8 cellular contexts compared by ENCODE assay signal in the genomic region with DNA sequence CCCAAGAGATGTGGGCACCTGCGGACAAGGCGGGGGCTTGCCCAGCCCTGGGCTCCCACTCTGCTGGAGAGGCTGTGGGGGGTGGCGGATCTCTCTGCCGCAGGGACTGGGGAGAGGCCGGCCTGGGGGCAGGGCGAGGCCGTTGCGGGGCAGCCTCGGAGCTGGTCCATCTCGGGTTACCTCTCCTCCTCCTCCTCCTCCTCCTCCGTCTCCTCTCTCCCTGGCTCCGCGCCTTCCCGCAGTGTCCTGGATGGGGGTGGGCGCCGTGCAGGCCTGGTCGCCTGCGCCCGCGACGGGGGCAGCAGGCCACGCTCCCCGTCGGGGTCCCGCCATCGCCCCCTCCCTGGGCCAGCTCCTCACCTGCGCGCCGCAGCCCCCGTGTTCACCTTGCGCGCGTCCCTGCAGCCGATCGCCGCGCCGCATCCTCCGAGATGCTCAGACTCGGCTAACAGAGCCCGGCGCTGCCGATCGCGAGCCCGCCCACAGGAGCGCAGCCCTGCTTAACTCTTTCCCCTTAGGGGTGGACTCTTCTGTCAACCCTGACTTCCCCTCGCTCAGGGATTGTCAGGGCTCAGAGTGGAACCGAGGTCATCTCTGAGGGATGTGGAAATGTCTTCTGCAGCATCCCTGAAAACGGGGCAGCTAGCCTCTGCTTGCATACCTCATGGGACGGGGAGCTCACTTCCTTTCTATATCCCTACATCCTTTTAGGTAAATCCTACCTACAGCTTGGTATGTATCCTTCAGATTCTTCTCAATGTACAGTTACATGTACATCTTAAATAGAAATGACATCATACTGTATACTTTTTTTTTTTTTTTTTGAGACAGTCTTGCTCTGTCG. TPM values are rescaled to one million over a fixed set of nuclear protein-coding genes. Genes with fewer than 3 reads are reported as not detected.
DNase-seq lines count a peak whose midpoint lies in the region; ATAC-seq, FAIRE-seq and TF ChIP-seq lines count a peak whose summit lies in the region.

A gene (minus strand): TSS at position 447 of the 844 bp plus-strand sequence. CDS start 2,293 bp downstream, outside the sequence.

- in situ Hi-C loops in GM12878 (cut with MboI) = no loop called here

- peak within 1 kb of the TSS; percentile 69 for H3K4me3 ChIP-seq in CD8-positive, alpha-beta memory T cell (ENCODE audit: low read length)
- H3K4me3 ChIP-seq in GM12878 = peak within 1 kb of the TSS; percentile 82

- no peaks in the 10 kb centered on the region for H4K20me1 ChIP-seq in GM12878 (ENCODE audit: control insufficient read depth, insufficient read depth)

- ATAC-seq in HG03457 (IDR thresholded peaks at IDR 0.05; ENCODE audit: unreplicated experiment) = peak; percentile 75
- ATAC-seq in GM12878 = peak; percentile 96
- ATAC-seq in HG02840 (IDR thresholded peaks at IDR 0.05; ENCODE audit: low FRiP score, unreplicated experiment) = no peak

- H3K4me2 ChIP-seq in GM12878 (ENCODE audit: control insufficient read depth, insufficient read depth) = peak within 1 kb of the TSS; percentile 96

- peak within 1 kb of the TSS; percentile 83 to 94 (median 86) for H3K4me3 Mint-ChIP-seq in CD8-positive, alpha-beta memory T cell
- H3K4me3 Mint-ChIP-seq in T-helper 1 cell treated with Interleukin-12 subunit alpha and Interleukin-12 subunit beta and Interleukin-4 antibody, amounts not matched to agents 30 μg/mL and 1 μg/mL, for 36 hours = peak within 1 kb of the TSS; percentile 89

- CTCF ChIA-PET in CD8-positive, alpha-beta memory T cell (lab: Charles Lee) = interaction anchor here (1.1 to 4.0 kb wide), 3 partner anchors 13 to 34 kb away, joined by 3 to 32 read pairs (median 4); a partner anchor contains a TSS
- CTCF ChIA-PET in GM12878 (lab: Yijun Ruan, JAX) = interaction anchor here (1.9 to 5.8 kb wide), 2 partner anchors 17 to 19 kb away, joined by 5 to 29 read pairs; a partner anchor contains a TSS

- SMC1A ChIA-PET in GM12878 (lab: Charles Lee; ENCODE audit: uncharacterized antibody, unreplicated experiment) = interaction anchor here (1.0 to 2.3 kb wide), 3 partner anchors 17 to 72 kb away, joined by 3 to 16 read pairs (median 11); a partner anchor contains a TSS

- peak; percentile 23 to 69 (median 42) for DNase-seq in CD8-positive, alpha-beta memory T cell
- DNase-seq in GM19240 (ENCODE audit: insufficient read length, low spot score) = peak; percentile 87
- DNase-seq in GM12878 (ENCODE audit: low read depth, low spot score) = no peak
- DNase-seq in iPS-NIHi7 (ENCODE audit: extremely low spot score) = peak; percentile 70
- peak; percentile 68 to 73 for DNase-seq in stimulated activated CD4-positive, alpha-beta T cell treated with anti-CD3 and anti-CD28 coated beads, Interleukin-2, amount 100 ng/mL, for 24 hours

- H3K27ac Mint-ChIP-seq in CD8-positive, alpha-beta memory T cell = peak within 1 kb of the TSS in 7 of 8 donors; percentile 43 to 92 (median 82)
- peak within 1 kb of the TSS; percentile 65 for H3K27ac Mint-ChIP-seq in T-helper 1 cell treated with Interleukin-12 subunit alpha and Interleukin-12 subunit beta and Interleukin-4 antibody, amounts not matched to agents 30 μg/mL and 1 μg/mL, for 36 hours

- no peaks in the 10 kb centered on the region for H3K36me3 ChIP-seq in CD8-positive, alpha-beta memory T cell (ENCODE audit: insufficient read depth, low read length)
- peaks cover 0 to 3% of the 10 kb centered on the region in 2 experiments; a peak in 2 of 4 replicates for H3K36me3 ChIP-seq in GM12878 (ENCODE audit: control insufficient read depth in 2 of 2, insufficient read depth in 2 of 2, low read length in 1 of 2)

- 2% methylated on average over 40 of the region's 52 CpGs for WGBS in GM12878 (ENCODE audit: insufficient coverage, insufficient replicate concordance, low lambda C conversion rate, missing lambda C conversion rate)

- no peaks in the 10 kb centered on the region for H3K79me2 ChIP-seq in GM12878 (ENCODE audit: control insufficient read depth, insufficient read depth, low read length)

- TF ChIP-seq EP300 in GM12878 (IDR thresholded peaks at IDR 0.05; ENCODE audit: borderline replicate concordance in 1 of 2, control insufficient read depth in 1 of 2, low read depth in 2 of 2, low read length in 2 of 2) = no peak

- TF ChIP-seq RAD21 in GM12878 (IDR thresholded peaks at IDR 0.05; ENCODE audit: insufficient read depth, low read depth, low read length) = no peak

- H3K4me1 Mint-ChIP-seq in CD8-positive, alpha-beta memory T cell = peaks cover 9 to 21% (median 11%) of the 10 kb centered on the region in 3 donors
- H3K4me1 Mint-ChIP-seq in T-helper 1 cell treated with Interleukin-12 subunit alpha and Interleukin-12 subunit beta and Interleukin-4 antibody, amounts not matched to agents 30 μg/mL and 1 μg/mL, for 36 hours (ENCODE audit: low read depth) = peaks cover 13% of the 10 kb centered on the region

- peaks cover 0 to 3% (median 0%) of the 10 kb centered on the region in 3 donors for H3K36me3 Mint-ChIP-seq in CD8-positive, alpha-beta memory T cell
- no peaks in the 10 kb centered on the region for H3K36me3 Mint-ChIP-seq in T-helper 1 cell treated with Interleukin-12 subunit alpha and Interleukin-12 subunit beta and Interleukin-4 antibody, amounts not matched to agents 30 μg/mL and 1 μg/mL, for 36 hours (ENCODE audit: low read depth)

- no peaks in the 10 kb centered on the region for H3K9me3 ChIP-seq in CD8-positive, alpha-beta memory T cell (ENCODE audit: low read length)
- no peaks in the 10 kb centered on the region for H3K9me3 ChIP-seq in GM12878 (replicated peaks; ENCODE audit: control insufficient read depth, insufficient read depth, low read length)

- TF ChIP-seq CTCF in GM12878 (IDR thresholded peaks at IDR 0.05 in 2 of 3, conservative IDR thresholded peaks at IDR 0.05 in 1 of 3; ENCODE audit: control insufficient read depth in 2 of 3, extremely low read depth in 1 of 3, insufficient read depth in 1 of 3, low read depth in 3 of 3, low read length in 3 of 3) = no peak

- BruUV-seq in GM12878 (replicated peaks; lab: Mats Ljungman, UMichigan) = no TSS peak

- H3K27ac ChIP-seq in CD8-positive, alpha-beta memory T cell (ENCODE audit: low read depth, low read length) = no peak within 1 kb of the TSS
- H3K27ac ChIP-seq in GM12878 (ENCODE audit: control insufficient read depth, insufficient read depth) = peak within 1 kb of the TSS; percentile 69

- H3K27me3 Mint-ChIP-seq in CD8-positive, alpha-beta memory T cell = no peaks in the 10 kb centered on the region
- no peaks in the 10 kb centered on the region for H3K27me3 Mint-ChIP-seq in T-helper 1 cell treated with Interleukin-12 subunit alpha and Interleukin-12 subunit beta and Interleukin-4 antibody, amounts not matched to agents 30 μg/mL and 1 μg/mL, for 36 hours (ENCODE audit: low read depth)

- no peaks in the 10 kb centered on the region for H3K27me3 ChIP-seq in CD8-positive, alpha-beta memory T cell (ENCODE audit: insufficient read depth, low read length, poor library complexity, severe bottlenecking)
- no peaks in the 10 kb centered on the region for H3K27me3 ChIP-seq in GM12878 (replicated peaks in 1 of 2; ENCODE audit: control insufficient read depth in 2 of 2, insufficient read depth in 2 of 2, low read length in 1 of 2)

- H2AFZ ChIP-seq in GM12878 (ENCODE audit: control insufficient read depth, low read depth, low read length) = peak within 1 kb of the TSS; percentile 92

- H3K9me3 Mint-ChIP-seq in CD8-positive, alpha-beta memory T cell = no peaks in the 10 kb centered on the region
- no peaks in the 10 kb centered on the region for H3K9me3 Mint-ChIP-seq in T-helper 1 cell treated with Interleukin-12 subunit alpha and Interleukin-12 subunit beta and Interleukin-4 antibody, amounts not matched to agents 30 μg/mL and 1 μg/mL, for 36 hours

- H3K9ac ChIP-seq in GM12878 (ENCODE audit: control insufficient read depth, insufficient read depth, low read length) = peak within 1 kb of the TSS; percentile 72

- FAIRE-seq in GM12878 (lab: Jason Lieb, UNC) = peak; percentile 83

- POLR2A ChIA-PET in CD8-positive, alpha-beta memory T cell (lab: Charles Lee) = interaction anchor here (2.9 kb wide), 1 partner anchor 19 kb away, joined by 22 read pairs; a partner anchor contains a TSS
- POLR2A ChIA-PET in GM12878 (lab: Charles Lee) = interaction anchor here (1.0 to 2.3 kb wide), 7 partner anchors 10 to 240 kb away, joined by 3 to 11 read pairs (median 4); a partner anchor contains a TSS

- peak; percentile 77 for TF ChIP-seq POLR2A in GM12878 (IDR thresholded peaks at IDR 0.05; ENCODE audit: low read depth, low read length)

- peaks cover 11% of the 10 kb centered on the region for H3K4me1 ChIP-seq in CD8-positive, alpha-beta memory T cell (ENCODE audit: insufficient read depth, low read length)
- H3K4me1 ChIP-seq in GM12878 (ENCODE audit: control insufficient read depth, insufficient read depth, low read length) = peaks cover 3% of the 10 kb centered on the region; the same call in 1 of the 2 replicates

- intact Hi-C loops in GM12878 (cut with micrococcal nuclease; ENCODE audit: unreplicated experiment) = loop anchor here (2.0 to 10.0 kb wide), 2 partner anchors 19 to 273 kb away; a partner anchor contains a TSS

- RAD21 ChIA-PET in GM12878 (lab: Charles Lee; ENCODE audit: unreplicated experiment) = interaction anchor here (1.0 to 5.2 kb wide), 3 partner anchors 17 to 36 kb away, joined by 3 to 24 read pairs (median 7); a partner anchor contains a TSS

TF ChIP-seq in GM12878, 131 proteins besides CTCF, POLR2A, EP300 and RAD21 (continues in another document):
- TF ChIP-seq STAT1 (conservative IDR thresholded peaks at IDR 0.05) (peak; percentile 20; the same call in 1 of the 2 replicates), EGR1 (IDR thresholded peaks at IDR 0.05; ENCODE audit: borderline replicate concordance in 1 of 2, low read depth in 2 of 2, low read length in 2 of 2) (peak in 1 of 2 experiments; percentile 67; a peak in 1 of 3 replicates)

RNA-seq across cellular contexts. Expression of the gene that starts here (rescaled TPM):
- total RNA-seq in CD8-positive, alpha-beta memory T cell = 10 to 100 TPM; 12.1 to 12.3 TPM
- 5.4 TPM for polyA plus RNA-seq in CD8-positive, alpha-beta memory T cell
- total RNA-seq in GM12878 (2013; cell fraction: nucleolus; rRNA removed) = 42.1 and 56.5 TPM in 2 replicates
- total RNA-seq in GM12878 (2014; rRNA removed) = 4.9 and 5.8 TPM in 2 replicates
- 5.9 and 6.4 TPM in 2 replicates for total RNA-seq in GM12878 (2014; rRNA removed; fragmentation: Illumina TruSeq; extraction: Trizol)
- total RNA-seq in GM12878 (2021) = 17.0 and 18.0 TPM in 2 replicates
- polyA plus RNA-seq in GM12878 (2011; ENCODE audit: low read depth) = 3.1 TPM
- 2.5 and 5.8 TPM in 2 replicates for polyA plus RNA-seq in GM12878 (2011; rRNA removed)
- polyA plus RNA-seq in GM12878 (2011; cell fraction: cytosol; rRNA removed) = 7.2 and 8.1 TPM in 2 replicates
- polyA plus RNA-seq in GM12878 (2011; cell fraction: nucleus; rRNA removed) = 14.7 and 14.8 TPM in 2 replicates
- polyA plus RNA-seq in GM12878 (2012) = 6.6 and 7.8 TPM in 2 replicates
- polyA plus RNA-seq in GM12878 (2014; fragmentation: Illumina TruSeq; extraction: Trizol) = 3.7 and 8.3 TPM in 2 replicates
- 1 to 10 TPM in 1 of 2 experiments, under 1 TPM in 1; 0.53 to 1.1 TPM for polyA plus RNA-seq in GM12878 (2014; fragmentation: Nextera tagmentation; extraction: Ambion mirVana)
- polyA plus RNA-seq in GM12878 (2014; rRNA removed) = 9.9 and 12.3 TPM in 2 replicates
- polyA plus RNA-seq in GM12878 (2016; fragmentation: Nextera tagmentation; extraction: Ambion mirVana) = 10 to 100 TPM in 1 of 2 experiments, 1 to 10 TPM in 1; 8.6 to 10.0 TPM
- polyA minus RNA-seq in GM12878 (2011; rRNA and poly(A)+ RNA removed) = 13.5 and 27.2 TPM in 2 replicates
- polyA minus RNA-seq in GM12878 (2011; cell fraction: cytosol; rRNA and poly(A)+ RNA removed) = 4.7 and 5.6 TPM in 2 replicates
- polyA minus RNA-seq in GM12878 (2011; cell fraction: nucleus; rRNA and poly(A)+ RNA removed) = 8.6 and 13.0 TPM in 2 replicates
